8 cellular contexts compared by ENCODE assay signal in the genomic region with DNA sequence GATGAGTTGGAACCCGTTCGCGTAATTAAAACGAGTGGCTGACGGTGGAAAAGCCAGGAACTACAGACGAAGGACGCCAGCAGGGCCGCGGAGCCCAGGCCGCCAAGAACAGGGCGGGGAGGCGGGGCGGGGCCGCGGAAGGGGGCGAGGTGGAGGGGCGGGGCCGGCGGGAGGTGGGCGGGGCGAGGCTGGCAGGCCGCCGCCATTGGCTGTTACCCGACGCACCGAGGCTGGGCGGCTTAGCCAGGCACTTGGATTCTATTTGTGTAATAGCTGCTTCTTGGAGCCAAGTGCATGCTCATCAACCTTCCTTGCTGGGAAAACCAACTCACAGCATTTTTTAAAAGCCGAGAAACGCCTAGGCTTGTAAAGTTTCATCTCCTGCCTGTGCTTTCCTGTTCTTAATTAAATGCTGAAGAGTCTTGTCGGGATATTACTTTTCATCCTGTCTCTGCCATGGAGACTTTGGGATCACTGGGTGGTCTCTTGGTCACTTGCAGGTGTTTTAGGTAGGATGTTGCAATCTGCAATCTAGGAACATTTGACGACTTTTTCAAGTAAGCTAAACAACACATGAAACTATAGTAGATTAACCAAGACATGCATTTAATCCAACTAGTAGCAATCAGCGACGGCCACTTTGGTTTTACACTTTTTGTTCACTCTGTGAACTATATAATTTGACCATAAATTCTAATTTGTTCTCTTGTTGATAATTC.
DNase-seq lines count a peak whose midpoint lies in the region; ATAC-seq lines count a peak whose summit lies in the region.

No MANE protein-coding gene starts in this region.

- H3K9ac ChIP-seq in NT2/D1 (ENCODE audit: insufficient read length, low read depth): peak overlapping the region; percentile 89
- peak overlapping the region; percentile 87 for H3K9ac ChIP-seq in endocrine pancreas (ENCODE audit: control insufficient read depth, insufficient read depth, low read length)
- H3K9ac ChIP-seq in mesendoderm (ENCODE audit: low read length): peak overlapping the region; percentile 95

- peaks cover 17% of the 10 kb centered on the region for H3K79me2 ChIP-seq in mesendoderm (ENCODE audit: control insufficient read depth, insufficient read depth, low read length)

- WGBS in mesendoderm (ENCODE audit: extremely low coverage, insufficient coverage, low lambda C conversion rate): no CpG with 5 or more reads among the region's 33 CpGs

- intact Hi-C loops in CD4-positive, alpha-beta memory T cell (cut with micrococcal nuclease): loop anchor here (1.0 to 2.0 kb wide), 2 partner anchors 11 to 359 kb away; a partner anchor contains a TSS

- peaks cover 31% of the 10 kb centered on the region for H3K4me1 ChIP-seq in CD4-positive, alpha-beta memory T cell (ENCODE audit: insufficient read depth, low read length)
- H3K4me1 ChIP-seq in NT2/D1 (ENCODE audit: insufficient read depth, insufficient read length) (no peaks in the 10 kb centered on the region), endocrine pancreas (ENCODE audit: control insufficient read depth, insufficient read depth, low read length) (peaks cover 17% of the 10 kb centered on the region), mesendoderm (ENCODE audit: control insufficient read depth, low read depth, low read length) (peaks cover 6% of the 10 kb centered on the region)

- H3K27me3 Mint-ChIP-seq in CD4-positive, alpha-beta memory T cell: no peaks in the 10 kb centered on the region

- H4K8ac ChIP-seq in mesendoderm (ENCODE audit: low read depth, low read length): no peak overlapping the region

- H2BK120ac ChIP-seq in mesendoderm (ENCODE audit: low read depth, low read length): no peak overlapping the region

- peaks cover 4% of the 10 kb centered on the region for H3K79me1 ChIP-seq in mesendoderm (ENCODE audit: low read length)

- peak overlapping the region; percentile 32 for H3K23ac ChIP-seq in mesendoderm (ENCODE audit: low read length)

- no peak overlapping the region for H2BK15ac ChIP-seq in mesendoderm (replicated peaks; ENCODE audit: low read depth)

- ATAC-seq in GM21367 (IDR thresholded peaks at IDR 0.05; ENCODE audit: unreplicated experiment): peak; percentile 37

- H3K56ac ChIP-seq in mesendoderm (ENCODE audit: low read length): peak overlapping the region; percentile 96

- no peaks in the 10 kb centered on the region for H3K27me3 ChIP-seq in CD4-positive, alpha-beta memory T cell (ENCODE audit: insufficient read depth, low read length)
- H3K27me3 ChIP-seq in NT2/D1 (ENCODE audit: insufficient read depth, insufficient read length): no peaks in the 10 kb centered on the region
- no peaks in the 10 kb centered on the region for H3K27me3 ChIP-seq in endocrine pancreas (ENCODE audit: control insufficient read depth, insufficient read depth, low read length)
- no peaks in the 10 kb centered on the region for H3K27me3 ChIP-seq in mesendoderm (ENCODE audit: insufficient read depth, low read length, poor library complexity)

- H3K4me1 Mint-ChIP-seq in CD4-positive, alpha-beta memory T cell: peaks cover 27 to 54% (median 40%) of the 10 kb centered on the region in 4 donors

- H3K4ac ChIP-seq in mesendoderm (ENCODE audit: low read depth, low read length): peak overlapping the region; percentile 89

- POLR2A ChIA-PET in CD4-positive, alpha-beta memory T cell (lab: Charles Lee; ENCODE audit: partially characterized antibody): interaction anchor here (0.6 to 3.8 kb wide), 13 partner anchors 9 to 626 kb away, joined by 3 to 62 read pairs (median 5); a partner anchor contains a TSS

- peak overlapping the region; percentile 98 for H3K18ac ChIP-seq in mesendoderm (ENCODE audit: low read length)

- peak overlapping the region; percentile 98 for H3K27ac ChIP-seq in CD4-positive, alpha-beta memory T cell (ENCODE audit: low read depth, low read length)
- peak overlapping the region; percentile 100 for H3K27ac ChIP-seq in mesendoderm (ENCODE audit: low read depth, low read length)

- H3K27ac Mint-ChIP-seq in CD4-positive, alpha-beta memory T cell: peak overlapping the region; percentile 97 to 100 (median 99)

- H2BK5ac ChIP-seq in mesendoderm (ENCODE audit: low read length): no peak overlapping the region

- H3K36me3 Mint-ChIP-seq in CD4-positive, alpha-beta memory T cell: peaks cover 4 to 6% of the 10 kb centered on the region in 2 donors

- H3K36me3 ChIP-seq in CD4-positive, alpha-beta memory T cell (ENCODE audit: insufficient read depth, low read length): no peaks in the 10 kb centered on the region
- H3K36me3 ChIP-seq in NT2/D1 (ENCODE audit: insufficient read depth, insufficient read length, low read length): no peaks in the 10 kb centered on the region
- H3K36me3 ChIP-seq in endocrine pancreas (ENCODE audit: control insufficient read depth, insufficient read depth, low read length): no peaks in the 10 kb centered on the region
- no peaks in the 10 kb centered on the region for H3K36me3 ChIP-seq in mesendoderm (ENCODE audit: control insufficient read depth, insufficient read depth, low read length)

- peak overlapping the region; percentile 49 for H3K4me2 ChIP-seq in mesendoderm (ENCODE audit: low read length)

- H4K5ac ChIP-seq in mesendoderm (ENCODE audit: low read length): no peak overlapping the region

- H2AK5ac ChIP-seq in mesendoderm (ENCODE audit: low read length): no peak overlapping the region

- CTCF ChIA-PET in CD4-positive, alpha-beta memory T cell (lab: Charles Lee; ENCODE audit: partially characterized antibody): interaction anchor here (1.1 to 2.1 kb wide), 3 partner anchors 11 to 22 kb away, joined by 3 to 7 read pairs (median 4); no protein-coding TSS in a partner anchor

- H3K4me3 ChIP-seq in CD4-positive, alpha-beta memory T cell (ENCODE audit: low read length in 2 of 2): peak overlapping the region; percentile 54 to 86
- peak overlapping the region; percentile 70 for H3K4me3 ChIP-seq in NT2/D1 (ENCODE audit: insufficient read length, low read depth)
- H3K4me3 ChIP-seq in endocrine pancreas (ENCODE audit: control insufficient read depth, insufficient read depth, low read length): peak overlapping the region; percentile 72
- H3K4me3 ChIP-seq in mesendoderm (ENCODE audit: low read length): peak overlapping the region; percentile 55

- H3K4me3 Mint-ChIP-seq in CD4-positive, alpha-beta memory T cell: peak overlapping the region; percentile 95 to 98 (median 96)

- DNase-seq in CD4-positive, alpha-beta memory T cell: peak; percentile 77 to 84 (median 82)
- peak; percentile 67 for DNase-seq in HT1080 (ENCODE audit: low read depth)
- peak; percentile 43 for DNase-seq in NT2/D1 (ENCODE audit: low read depth, low spot score)
- peak; percentile 39 for DNase-seq in activated CD8-positive, alpha-beta memory T cell treated with anti-CD3 and anti-CD28 coated beads, Interleukin-2, amount 50 U/mL, for 24 hours (ENCODE audit: extremely low read depth)
- DNase-seq in mesendoderm: peak; percentile 86
- DNase-seq in stimulated activated CD8-positive, alpha-beta memory T cell treated with anti-CD3 and anti-CD28 coated beads, Interleukin-15, amount 100 ng/mL, for 1 hour (ENCODE audit: low read depth): peak; percentile 60

- H3K9me3 ChIP-seq in CD4-positive, alpha-beta memory T cell (ENCODE audit: control insufficient read depth in 1 of 2, low read length in 2 of 2): no peaks in the 10 kb centered on the region
- H3K9me3 ChIP-seq in NT2/D1 (ENCODE audit: insufficient read depth, low read length): no peaks in the 10 kb centered on the region
- no peaks in the 10 kb centered on the region for H3K9me3 ChIP-seq in endocrine pancreas (ENCODE audit: control insufficient read depth, low read length)

- no peaks in the 10 kb centered on the region for H3K9me3 Mint-ChIP-seq in CD4-positive, alpha-beta memory T cell

Comparison
In these comparisons a context has a peak if more than half of its experiments do, and no peak if none do; other contexts are left out.
1. Peak in every context shown above with its lines: DNase-seq, ATAC-seq, H3K4me3 ChIP-seq and H3K27ac ChIP-seq.